ENCODE assay signal across 21 cellular contexts in the genomic region with DNA sequence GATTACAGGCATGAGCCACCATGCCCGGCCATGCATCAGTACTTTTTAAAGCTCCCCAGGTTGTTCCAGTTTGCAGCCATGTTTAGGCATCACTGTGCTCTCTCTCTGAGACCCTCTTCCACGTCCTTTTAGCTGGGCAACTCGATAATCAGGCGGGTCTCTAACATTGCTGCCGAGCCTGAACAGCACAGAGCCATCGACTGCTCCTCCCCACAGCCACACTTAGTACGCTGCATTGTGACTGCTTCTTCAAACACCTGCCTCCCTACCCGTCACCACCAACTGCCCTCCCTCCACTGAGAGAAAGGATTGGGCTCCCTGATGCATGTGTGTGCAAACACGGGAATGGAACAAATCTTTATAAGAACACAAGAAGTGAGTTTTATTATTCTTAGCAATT. TPM values are rescaled to one million over a fixed set of nuclear protein-coding genes. Genes with fewer than 3 reads are reported as not detected.
DNase-seq lines count a peak whose midpoint lies in the region; ATAC-seq and TF ChIP-seq lines count a peak whose summit lies in the region.
"Had no signal": no experiment of that assay in that cellular context is flagged by ENCODE, and none has a peak within 500 bp of the region (broad histone marks: within the 10 kb centered on the region; RNA-seq: fewer than 3 reads in every experiment).

No MANE protein-coding gene starts in this region.

- intact Hi-C loops in posterior vena cava (cut with DNase I): loop anchor here (5.0 to 10.0 kb wide), 2 partner anchors 79 to 207 kb away; a partner anchor contains a TSS

- TF ChIP-seq CTCF in coronary artery (IDR thresholded peaks at IDR 0.05): no peak

- DNase-seq in SHP77 (lab: John Stamatoyannopoulos, UW): peak; percentile 32 to 62
- DNase-seq in SHP77 treated with DMSO at 0.1 percent for 48 hours (lab: John Stamatoyannopoulos, UW): no peak
- DNase-seq in NCI-H1417 (lab: John Stamatoyannopoulos, UW): peak; percentile 22 to 66 (median 31)
- DNase-seq in NCI-H774 (lab: John Stamatoyannopoulos, UW): peak; percentile 71
- DNase-seq in posterior vena cava (ENCODE audit: low spot score): peak; percentile 48
- no peak for DNase-seq in coronary artery (ENCODE audit: low spot score)
- no peak for DNase-seq in NCI-H446 (lab: John Stamatoyannopoulos, UW)
- DNase-seq: activated CD4-positive, alpha-beta T cell treated with anti-CD3 and anti-CD28 coated beads for 1 hour; activated naive CD8-positive, alpha-beta T cell treated with anti-CD3 and anti-CD28 coated beads for 36 hours; COR-L47; cortex of kidney; heart right ventricle; immature natural killer cell; KBM-7; nucleus accumbens; Peyer's patch; stimulated activated CD4-positive, alpha-beta T cell treated with anti-CD3 and anti-CD28 coated beads, Interleukin-15, amount 100 ng/mL, for 24 hours had no signal

- no peak for ATAC-seq in HG02870 (IDR thresholded peaks at IDR 0.05; ENCODE audit: unreplicated experiment)
- ATAC-seq: stimulated activated effector memory CD8-positive, alpha-beta T cell treated with anti-CD3 and anti-CD28 coated beads, Interleukin-12 subunit alpha, Interleukin-12 subunit beta, amount 100 ng/mL, for 72 hours had no signal

- no peak overlapping the region for H3K27ac ChIP-seq in coronary artery
- H3K27ac ChIP-seq: heart right ventricle, Peyer's patch, thoracic aorta had no signal

- H3K4me3 ChIP-seq in coronary artery: no peak overlapping the region
- H3K4me3 ChIP-seq: heart right ventricle, Peyer's patch, thoracic aorta had no signal

RNA-seq across cellular contexts. Expression of a gene that starts 11.4 kb away (rescaled TPM):
- 1 to 10 TPM in 1 of 2 donors, under 1 TPM in 1; 0.71 to 3.0 TPM for total RNA-seq in posterior vena cava
- total RNA-seq: activated naive CD8-positive, alpha-beta T cell treated with anti-CD3 and anti-CD28 coated beads for 36 hours; activated T-helper 1 cell treated with anti-CD3 and anti-CD28 coated beads, Interleukin-12 subunit alpha, Interleukin-12 subunit beta, Interleukin-2, Interleukin-4 antibody, amounts not matched to agents 30 ng/mL and 10 ng/mL and 1 ng/mL, durations not matched to agents 14 hours and 24 hours and 36 hours had no signal

RNA-seq across cellular contexts. Expression of a gene that starts 23.1 kb away (rescaled TPM):
- 10 to 100 TPM; 44.6 to 45.6 TPM for total RNA-seq in posterior vena cava

Comparison
In these comparisons a context has a peak if more than half of its experiments do, and no peak if none do; other contexts are left out.
1. DNase-seq: peak in SHP77 (2 of 2), NCI-H1417 (3 of 3), NCI-H774 (single experiment) and posterior vena cava (single experiment); none in SHP77 treated with DMSO at 0.1 percent for 48 hours (single experiment), coronary artery (single experiment) and NCI-H446 (0 of 2).